In genomic region chr5:137296213-137296702, GRCh38 we compare ENCODE assay signal across 17 cellular contexts.
DNase-seq lines count a peak whose midpoint lies in the region; ATAC-seq and TF ChIP-seq lines count a peak whose summit lies in the region.
"Had no signal": no experiment of that assay in that cellular context is flagged by ENCODE, and none has a peak within 500 bp of the region (broad histone marks: within the 10 kb centered on the region; RNA-seq: fewer than 3 reads in every experiment).

No MANE protein-coding gene starts in this region.

- TF ChIP-seq CTCF in GM23338 (conservative IDR thresholded peaks at IDR 0.05; ENCODE audit: low read depth in 2 of 2): no peak
- TF ChIP-seq CTCF in astrocyte of the cerebellum (IDR thresholded peaks at IDR 0.05; ENCODE audit: low read depth, low read length, missing control alignments): no peak
- no peak for TF ChIP-seq CTCF in osteocyte (IDR thresholded peaks at IDR 0.05)

- H4K20me1 ChIP-seq in GM23338 (replicated peaks; ENCODE audit: insufficient read depth): no peaks in the 10 kb centered on the region
- H4K20me1 ChIP-seq: BLaER1 had no signal

- H2AFZ ChIP-seq in GM23338: 0 out of 2 replicates have a peak overlapping the region, but pooled peaks have one; percentile 23

- H3K9me3 Mint-ChIP-seq in GM23338: no peaks in the 10 kb centered on the region
- no peaks in the 10 kb centered on the region for H3K9me3 Mint-ChIP-seq in osteocyte (ENCODE audit: unreplicated experiment)
- H3K9me3 Mint-ChIP-seq: activated CD4-positive, alpha-beta memory T cell treated with anti-CD3 and anti-CD28 coated beads, Interleukin-2, amount 10 ng/mL, durations not matched to agents 7 days and 5 days; activated T-helper 17 cell treated with anti-CD3 and anti-CD28 coated beads, Interleukin-2, amount 50 U/mL, for 72 hours had no signal

- no peak for DNase-seq in GM23338 (ENCODE audit: low spot score)
- peak; percentile 88 for DNase-seq in NCI-H2171 treated with DMSO at 0.1 percent for 48 hours (lab: John Stamatoyannopoulos, UW)
- peak; percentile 67 for DNase-seq in astrocyte of the cerebellum (ENCODE audit: low read depth)
- peak; percentile 19 for DNase-seq in osteocyte (ENCODE audit: extremely low spot score, unreplicated experiment)
- no peak for DNase-seq in activated CD4-positive, CD25-positive, alpha-beta regulatory T cell treated with anti-CD3 and anti-CD28 coated beads, Interleukin-2, amount 50 U/mL, for 72 hours
- DNase-seq in aorta: no peak
- DNase-seq: activated CD4-positive, alpha-beta memory T cell treated with anti-CD3 and anti-CD28 coated beads, Interleukin-2, amount 10 ng/mL, durations not matched to agents 7 days and 5 days; effector CD8-positive, alpha-beta T cell; foreskin melanocyte; GF-D8; islet precursor cell; NCI-H524 had no signal

- H3K27me3 ChIP-seq in GM23338 (ENCODE audit: insufficient read depth) (no peaks in the 10 kb centered on the region), aorta (ENCODE audit: control insufficient read depth in 1 of 2, insufficient read depth in 2 of 2, low read length in 1 of 2) (no peaks in the 10 kb centered on the region)
- H3K27me3 ChIP-seq: BLaER1 had no signal

- H3K4me1 ChIP-seq in GM23338 (ENCODE audit: insufficient read depth) (no peaks in the 10 kb centered on the region), aorta (ENCODE audit: control insufficient read depth in 1 of 2, insufficient read depth in 2 of 2, low read length in 2 of 2) (peaks cover 0 to 2% of the 10 kb centered on the region in 2 donors)
- H3K4me1 ChIP-seq: BLaER1 had no signal

- no peaks in the 10 kb centered on the region for H3K9me2 ChIP-seq in GM23338 (ENCODE audit: insufficient read depth)

- H3K27ac ChIP-seq in GM23338 (ENCODE audit: low read depth) (no peak overlapping the region), aorta (ENCODE audit: low read depth in 1 of 2, low read length in 2 of 2) (no peak overlapping the region)
- H3K27ac ChIP-seq: BLaER1 had no signal

- no peak for ATAC-seq in GM23338
- no peak for ATAC-seq in HG03520 (IDR thresholded peaks at IDR 0.05; ENCODE audit: unreplicated experiment)
- ATAC-seq in GM18858 (IDR thresholded peaks at IDR 0.05; ENCODE audit: unreplicated experiment): no peak
- ATAC-seq in aorta (ENCODE audit: low FRiP score): no peak
- ATAC-seq: activated T-helper 17 cell treated with anti-CD3 and anti-CD28 coated beads, Interleukin-2, amount 50 U/mL, for 72 hours; sciatic nerve had no signal

- H3K36me3 ChIP-seq in GM23338 (ENCODE audit: insufficient read depth) (no peaks in the 10 kb centered on the region), aorta (ENCODE audit: control insufficient read depth in 1 of 2, insufficient read depth in 2 of 2, low read length in 1 of 2) (no peaks in the 10 kb centered on the region)
- H3K36me3 ChIP-seq: BLaER1 had no signal

- H3K4me3 ChIP-seq in GM23338 (no peak overlapping the region), astrocyte of the cerebellum (ENCODE audit: low read depth, low read length) (no peak overlapping the region), aorta (ENCODE audit: low read length in 2 of 2) (no peak overlapping the region)
- H3K4me3 ChIP-seq: BLaER1 had no signal

- no peaks in the 10 kb centered on the region for H3K9me3 ChIP-seq in aorta (ENCODE audit: control insufficient read depth, low read length)
- H3K9me3 ChIP-seq: BLaER1 had no signal

- 64 to 87% methylated on average over 11 of the region's 11 CpGs for WGBS in aorta, 2 donors

- H3K79me2 ChIP-seq in GM23338 (replicated peaks; ENCODE audit: insufficient read depth): no peaks in the 10 kb centered on the region

- no peak overlapping the region for H3K27ac Mint-ChIP-seq in GM23338
- H3K27ac Mint-ChIP-seq in osteocyte (ENCODE audit: unreplicated experiment): peak overlapping the region; percentile 0
- H3K27ac Mint-ChIP-seq: activated CD4-positive, alpha-beta memory T cell treated with anti-CD3 and anti-CD28 coated beads, Interleukin-2, amount 10 ng/mL, durations not matched to agents 7 days and 5 days; activated T-helper 17 cell treated with anti-CD3 and anti-CD28 coated beads, Interleukin-2, amount 50 U/mL, for 72 hours had no signal

- H3K4me3 Mint-ChIP-seq in GM23338 (no peak overlapping the region), osteocyte (ENCODE audit: unreplicated experiment) (no peak overlapping the region)
- H3K4me3 Mint-ChIP-seq: activated CD4-positive, alpha-beta memory T cell treated with anti-CD3 and anti-CD28 coated beads, Interleukin-2, amount 10 ng/mL, durations not matched to agents 7 days and 5 days; activated T-helper 17 cell treated with anti-CD3 and anti-CD28 coated beads, Interleukin-2, amount 50 U/mL, for 72 hours had no signal

- in situ Hi-C loops in astrocyte of the cerebellum (cut with HindIII; ENCODE audit: low sequenced_read_pairs): no loop called here

- H3K4me1 Mint-ChIP-seq in GM23338 (no peaks in the 10 kb centered on the region), osteocyte (ENCODE audit: unreplicated experiment) (peaks cover 11% of the 10 kb centered on the region)
- H3K4me1 Mint-ChIP-seq: activated CD4-positive, alpha-beta memory T cell treated with anti-CD3 and anti-CD28 coated beads, Interleukin-2, amount 10 ng/mL, durations not matched to agents 7 days and 5 days; activated T-helper 17 cell treated with anti-CD3 and anti-CD28 coated beads, Interleukin-2, amount 50 U/mL, for 72 hours had no signal

- no peaks in the 10 kb centered on the region for H3F3A ChIP-seq in GM23338 (replicated peaks; ENCODE audit: low read depth)

- H3K27me3 Mint-ChIP-seq in GM23338 (ENCODE audit: insufficient read depth, low read depth, poor library complexity) (peaks cover 2% of the 10 kb centered on the region), osteocyte (ENCODE audit: unreplicated experiment) (no peaks in the 10 kb centered on the region)

- H3K4me2 ChIP-seq in GM23338: no peak overlapping the region
- H3K4me2 ChIP-seq: BLaER1 had no signal

- H3K36me3 Mint-ChIP-seq in GM23338 (ENCODE audit: low read depth): no peaks in the 10 kb centered on the region
- peaks cover 5% of the 10 kb centered on the region for H3K36me3 Mint-ChIP-seq in osteocyte (ENCODE audit: unreplicated experiment)

- intact Hi-C loops in aorta (cut with DNase I): no loop called here

TF ChIP-seq in GM23338, 12 proteins besides CTCF, POLR2A, EP300 and RAD21 (continues in another document):
- TF ChIP-seq JUNB (IDR thresholded peaks at IDR 0.05; ENCODE audit: unreplicated experiment): no peak
- no peak for TF ChIP-seq ZNF114 (CRISPR knock-in tag; IDR thresholded peaks at IDR 0.05)
- TF ChIP-seq ETS1 (IDR thresholded peaks at IDR 0.05): no peak

Comparison
In these comparisons a context has a peak if more than half of its experiments do, and no peak if none do; other contexts are left out.
1. DNase-seq: peak in NCI-H2171 treated with DMSO at 0.1 percent for 48 hours (single experiment), astrocyte of the cerebellum (single experiment) and osteocyte (single experiment); none in GM23338 (single experiment), activated CD4-positive, CD25-positive, alpha-beta regulatory T cell treated with anti-CD3 and anti-CD28 coated beads, Interleukin-2, amount 50 U/mL, for 72 hours (single experiment) and aorta (0 of 2).